ENCODE assay signal across 35 cellular contexts in genomic region chr2:23813438-23813837, GRCh38.
"Had no signal": no experiment of that assay in that cellular context is flagged by ENCODE, and none has a peak within 500 bp of the region (broad histone marks: within the 10 kb centered on the region; RNA-seq: fewer than 3 reads in every experiment).

No MANE protein-coding gene starts in this region.

- ATAC-seq: activated CD4-positive, CD25-positive, alpha-beta regulatory T cell treated with anti-CD3 and anti-CD28 coated beads, Interleukin-2, amount 50 U/mL, for 24 hours; activated CD8-positive, alpha-beta memory T cell treated with anti-CD3 and anti-CD28 coated beads, Interleukin-2, amount 10 ng/mL, durations not matched to agents 7 days and 5 days; activated CD8-positive, alpha-beta T cell treated with anti-CD3 and anti-CD28 coated beads, Interleukin-2, amount 10 ng/mL, durations not matched to agents 7 days and 5 days; activated naive CD8-positive, alpha-beta T cell treated with anti-CD3 and anti-CD28 coated beads, Interleukin-2, amount 50 U/mL, for 24 hours; body of pancreas; effector memory CD8-positive, alpha-beta T cell; heart left ventricle; T-cell had no signal

- H3K27ac Mint-ChIP-seq: activated B cell treated with CpG ODN at 0.5 μM for 24 hours; activated CD8-positive, alpha-beta memory T cell treated with anti-CD3 and anti-CD28 coated beads, Interleukin-2, amount 10 ng/mL, durations not matched to agents 7 days and 5 days; activated CD8-positive, alpha-beta T cell treated with anti-CD3 and anti-CD28 coated beads, Interleukin-2, amount 10 ng/mL, durations not matched to agents 7 days and 5 days; activated naive CD4-positive, alpha-beta T cell treated with anti-CD3 and anti-CD28 coated beads for 36 hours; activated naive CD4-positive, alpha-beta T cell treated with anti-CD3 and anti-CD28 coated beads, Interleukin-2, amount 50 U/mL, for 24 hours; activated naive CD8-positive, alpha-beta T cell treated with anti-CD3 and anti-CD28 coated beads for 36 hours; activated naive CD8-positive, alpha-beta T cell treated with anti-CD3 and anti-CD28 coated beads, Interleukin-2, amount 50 U/mL, for 24 hours; activated T-helper 1 cell treated with anti-CD3 and anti-CD28 coated beads, Interleukin-12 subunit alpha, Interleukin-12 subunit beta, Interleukin-2, Interleukin-4 antibody, amounts not matched to agents 30 ng/mL and 10 ng/mL and 1 ng/mL, durations not matched to agents 14 hours and 24 hours and 36 hours; activated T-helper 2 cell treated with anti-CD3 and anti-CD28 coated beads, Interferon-gamma antibody, Interleukin-2, Interleukin-4, amounts not matched to agents 10 μg/mL and 5 μg/mL and 100 μg/mL, durations not matched to agents 14 hours and 24 hours and 36 hours; effector memory CD8-positive, alpha-beta T cell; T-cell; T-helper 1 cell treated with Interleukin-12 subunit alpha and Interleukin-12 subunit beta and Interleukin-4 antibody, amounts not matched to agents 30 μg/mL and 1 μg/mL, for 36 hours; T-helper 2 cell treated with Interferon-gamma antibody and Interleukin-4, amounts not matched to agents 5 μg/mL and 100 μg/mL, for 36 hours had no signal

- H3K9me3 Mint-ChIP-seq: activated B cell treated with CpG ODN at 0.5 μM for 24 hours; activated naive CD4-positive, alpha-beta T cell treated with anti-CD3 and anti-CD28 coated beads for 36 hours; activated naive CD4-positive, alpha-beta T cell treated with anti-CD3 and anti-CD28 coated beads, Interleukin-2, amount 50 U/mL, for 24 hours; activated naive CD8-positive, alpha-beta T cell treated with anti-CD3 and anti-CD28 coated beads for 36 hours; activated naive CD8-positive, alpha-beta T cell treated with anti-CD3 and anti-CD28 coated beads, Interleukin-2, amount 50 U/mL, for 24 hours; activated T-helper 1 cell treated with anti-CD3 and anti-CD28 coated beads, Interleukin-12 subunit alpha, Interleukin-12 subunit beta, Interleukin-2, Interleukin-4 antibody, amounts not matched to agents 30 ng/mL and 10 ng/mL and 1 ng/mL, durations not matched to agents 14 hours and 24 hours and 36 hours; activated T-helper 2 cell treated with anti-CD3 and anti-CD28 coated beads, Interferon-gamma antibody, Interleukin-2, Interleukin-4, amounts not matched to agents 10 μg/mL and 5 μg/mL and 100 μg/mL, durations not matched to agents 14 hours and 24 hours and 36 hours; effector memory CD8-positive, alpha-beta T cell; T-cell; T-helper 1 cell treated with Interleukin-12 subunit alpha and Interleukin-12 subunit beta and Interleukin-4 antibody, amounts not matched to agents 30 μg/mL and 1 μg/mL, for 36 hours; T-helper 2 cell treated with Interferon-gamma antibody and Interleukin-4, amounts not matched to agents 5 μg/mL and 100 μg/mL, for 36 hours had no signal

- H3K9me3 ChIP-seq: adrenal gland, body of pancreas, esophagus squamous epithelium had no signal

- H3K4me1 Mint-ChIP-seq: activated B cell treated with CpG ODN at 0.5 μM for 24 hours; activated naive CD4-positive, alpha-beta T cell treated with anti-CD3 and anti-CD28 coated beads, Interleukin-2, amount 50 U/mL, for 24 hours; T-cell had no signal

- H3K27me3 Mint-ChIP-seq: activated B cell treated with CpG ODN at 0.5 μM for 24 hours; activated CD8-positive, alpha-beta memory T cell treated with anti-CD3 and anti-CD28 coated beads, Interleukin-2, amount 10 ng/mL, durations not matched to agents 7 days and 5 days; activated naive CD4-positive, alpha-beta T cell treated with anti-CD3 and anti-CD28 coated beads, Interleukin-2, amount 50 U/mL, for 24 hours; activated naive CD8-positive, alpha-beta T cell treated with anti-CD3 and anti-CD28 coated beads for 36 hours; activated naive CD8-positive, alpha-beta T cell treated with anti-CD3 and anti-CD28 coated beads, Interleukin-2, amount 50 U/mL, for 24 hours; effector memory CD8-positive, alpha-beta T cell; T-cell had no signal

- H3K4me3 Mint-ChIP-seq: activated B cell treated with CpG ODN at 0.5 μM for 24 hours; activated CD8-positive, alpha-beta memory T cell treated with anti-CD3 and anti-CD28 coated beads, Interleukin-2, amount 10 ng/mL, durations not matched to agents 7 days and 5 days; activated CD8-positive, alpha-beta T cell treated with anti-CD3 and anti-CD28 coated beads, Interleukin-2, amount 10 ng/mL, durations not matched to agents 7 days and 5 days; activated naive CD4-positive, alpha-beta T cell treated with anti-CD3 and anti-CD28 coated beads for 36 hours; activated naive CD4-positive, alpha-beta T cell treated with anti-CD3 and anti-CD28 coated beads, Interleukin-2, amount 50 U/mL, for 24 hours; activated naive CD8-positive, alpha-beta T cell treated with anti-CD3 and anti-CD28 coated beads for 36 hours; activated naive CD8-positive, alpha-beta T cell treated with anti-CD3 and anti-CD28 coated beads, Interleukin-2, amount 50 U/mL, for 24 hours; activated T-helper 1 cell treated with anti-CD3 and anti-CD28 coated beads, Interleukin-12 subunit alpha, Interleukin-12 subunit beta, Interleukin-2, Interleukin-4 antibody, amounts not matched to agents 30 ng/mL and 10 ng/mL and 1 ng/mL, durations not matched to agents 14 hours and 24 hours and 36 hours; effector memory CD8-positive, alpha-beta T cell; T-cell; T-helper 1 cell treated with Interleukin-12 subunit alpha and Interleukin-12 subunit beta and Interleukin-4 antibody, amounts not matched to agents 30 μg/mL and 1 μg/mL, for 36 hours; T-helper 2 cell treated with Interferon-gamma antibody and Interleukin-4, amounts not matched to agents 5 μg/mL and 100 μg/mL, for 36 hours had no signal

- H3K4me1 ChIP-seq: adrenal gland, body of pancreas, esophagus squamous epithelium, heart left ventricle had no signal

- H3K27ac ChIP-seq: adrenal gland, body of pancreas, epithelial cell of prostate, esophagus squamous epithelium, heart left ventricle, WERI-Rb-1 had no signal

- H3K4me3 ChIP-seq: adrenal gland, body of pancreas, esophagus squamous epithelium, heart left ventricle had no signal

- H3K27me3 ChIP-seq: adrenal gland, body of pancreas, esophagus squamous epithelium, heart left ventricle had no signal

- DNase-seq: activated B cell treated with CpG ODN at 0.5 μM for 24 hours; activated CD4-positive, alpha-beta T cell treated with anti-CD3 and anti-CD28 coated beads for 48 hours; activated CD4-positive, alpha-beta T cell treated with anti-CD3 and anti-CD28 coated beads, Interleukin-2, amount 50 U/mL, for 1 hour; activated CD4-positive, alpha-beta T cell treated with anti-CD3 and anti-CD28 coated beads, Interleukin-2, amount 50 U/mL, for 48 hours; activated CD8-positive, alpha-beta memory T cell treated with anti-CD3 and anti-CD28 coated beads, Interleukin-2, amount 10 ng/mL, durations not matched to agents 7 days and 5 days; activated CD8-positive, alpha-beta memory T cell treated with anti-CD3 and anti-CD28 coated beads, Interleukin-2, amount 50 U/mL, for 4 hours; activated CD8-positive, alpha-beta T cell treated with anti-CD3 and anti-CD28 coated beads, Interleukin-2, amount 10 ng/mL, durations not matched to agents 7 days and 5 days; activated effector memory CD4-positive, alpha-beta T cell treated with anti-CD3 and anti-CD28 coated beads, Interleukin-2, amount 50 U/mL, for 16 hours; activated naive CD4-positive, alpha-beta T cell treated with anti-CD3 and anti-CD28 coated beads for 36 hours; activated naive CD8-positive, alpha-beta T cell treated with anti-CD3 and anti-CD28 coated beads for 36 hours; activated naive CD8-positive, alpha-beta T cell treated with anti-CD3 and anti-CD28 coated beads, Interleukin-2, amount 50 U/mL, for 24 hours; activated T-cell treated with anti-CD3 and anti-CD28 coated beads, Interleukin-2, amount 50 U/mL, for 1 hour; activated T-cell treated with anti-CD3 and anti-CD28 coated beads, Interleukin-2, amount 50 U/mL, for 48 hours; adrenal gland; amygdala; aorta; body of pancreas; caudate nucleus; cortex of kidney; dermis blood vessel endothelial cell; effector CD4-positive, alpha-beta T cell; effector memory CD8-positive, alpha-beta T cell; esophagus squamous epithelium; glutamatergic neuron; heart left ventricle; T-cell; T1000; WERI-Rb-1 had no signal
